In genomic region chr12:104413330-104413729, GRCh38 we compare ENCODE assay signal across 13 cellular contexts. TPM values are rescaled to one million over a fixed set of nuclear protein-coding genes. Genes with fewer than 3 reads are reported as not detected.
A peak's percentile ranks its signal among the peaks of the same experiment; 100 is the strongest.
DNase-seq lines count a peak whose midpoint lies in the region; ATAC-seq and TF ChIP-seq lines count a peak whose summit lies in the region.
"Had no signal": no experiment of that assay in that cellular context is flagged by ENCODE, and none has a peak within 500 bp of the region (broad histone marks: within the 10 kb centered on the region; RNA-seq: fewer than 3 reads in every experiment).

No MANE protein-coding gene starts in this region.

- H2AK5ac ChIP-seq in IMR-90 (ENCODE audit: low read depth, low read length) = no peak overlapping the region
- no peak overlapping the region for H2AK5ac ChIP-seq in mesenchymal stem cell (ENCODE audit: low read length, severe bottlenecking)

- no peak overlapping the region for H3K14ac ChIP-seq in IMR-90 (replicated peaks; ENCODE audit: low read depth, low read length)
- H3K14ac ChIP-seq in mesenchymal stem cell (ENCODE audit: low read length in 2 of 2) = no peak overlapping the region

- H3K23ac ChIP-seq in IMR-90 (ENCODE audit: low read depth, low read length) (no peak overlapping the region), mesenchymal stem cell (ENCODE audit: low read length in 2 of 2) (no peak overlapping the region)

- ATAC-seq in IMR-90 (ENCODE audit: low read depth) = no peak
- peak; percentile 4 for ATAC-seq in stimulated activated memory B cell treated with anti-CD40 and anti-IgM and Interleukin-4, amounts not matched to agents 10 μg/mL and 1 μg/mL and 100 μg/mL, for 72 hours
- no peak for ATAC-seq in GM21619 (IDR thresholded peaks at IDR 0.05; ENCODE audit: unreplicated experiment)

- H2AK9ac ChIP-seq in IMR-90 (replicated peaks; ENCODE audit: low read depth, low read length, poor library complexity) = no peak overlapping the region

- CTCF ChIA-PET in IMR-90 (lab: Yijun Ruan, JAX) = no interaction called here

- WGBS in IMR-90 (ENCODE audit: extremely low coverage in 2 of 2, insufficient read length in 1 of 2), 2 experiments = 76% methylated on average over 3 of the region's 6 CpGs; no CpG with 5 or more reads in 1 of the 2 experiments
- WGBS in endodermal cell (ENCODE audit: insufficient coverage in 1 of 2, insufficient read length in 1 of 2), 2 experiments = 72 to 90% methylated on average over 3 to 6 of the region's 6 CpGs
- WGBS in mesenchymal stem cell = 83% methylated on average over 6 of the region's 6 CpGs

- no peaks in the 10 kb centered on the region for H3K9me3 Mint-ChIP-seq in endodermal cell
- H3K9me3 Mint-ChIP-seq in stimulated activated memory B cell treated with anti-CD40 and anti-IgM and Interleukin-4, amounts not matched to agents 10 μg/mL and 1 μg/mL and 100 μg/mL, for 72 hours = peaks cover 2% of the 10 kb centered on the region
- H3K9me3 Mint-ChIP-seq: CD8-positive, alpha-beta memory T cell; IgD-negative memory B cell had no signal

- no peak overlapping the region for H3K56ac ChIP-seq in IMR-90 (ENCODE audit: extremely low read depth, insufficient read depth, low read length)

- H3K4me3 Mint-ChIP-seq in endodermal cell = no peak overlapping the region
- no peak overlapping the region for H3K4me3 Mint-ChIP-seq in stimulated activated memory B cell treated with anti-CD40 and anti-IgM and Interleukin-4, amounts not matched to agents 10 μg/mL and 1 μg/mL and 100 μg/mL, for 72 hours
- H3K4me3 Mint-ChIP-seq: CD8-positive, alpha-beta memory T cell had no signal

- no peaks in the 10 kb centered on the region for H3K36me3 ChIP-seq in IMR-90 (ENCODE audit: control insufficient read depth, insufficient read depth, low read length)
- H3K36me3 ChIP-seq in endodermal cell (ENCODE audit: control insufficient read depth, insufficient read depth, low read length) = no peaks in the 10 kb centered on the region
- no peaks in the 10 kb centered on the region for H3K36me3 ChIP-seq in mesenchymal stem cell (ENCODE audit: control insufficient read depth in 1 of 2, insufficient read depth in 2 of 2, low read depth in 1 of 2, low read length in 2 of 2)
- H3K36me3 ChIP-seq: BLaER1, HAP-1 had no signal

- H3K18ac ChIP-seq in IMR-90 (ENCODE audit: low read depth, low read length) (no peak overlapping the region), mesenchymal stem cell (ENCODE audit: low read depth in 1 of 2, low read length in 2 of 2) (no peak overlapping the region)

- POLR2A ChIA-PET in IMR-90 (lab: Charles Lee; ENCODE audit: unreplicated experiment) = no interaction called here

- no peak overlapping the region for H3K4ac ChIP-seq in IMR-90 (ENCODE audit: low read depth, low read length)
- no peak overlapping the region for H3K4ac ChIP-seq in mesenchymal stem cell (ENCODE audit: low read depth in 1 of 2, low read length in 2 of 2)

- no TSS peak for BruUV-seq in IMR-90 (replicated peaks; lab: Mats Ljungman, UMichigan)

- H3K4me2 ChIP-seq in IMR-90 (ENCODE audit: low read depth, low read length) (no peak overlapping the region), mesenchymal stem cell (ENCODE audit: low read length, poor library complexity, severe bottlenecking) (no peak overlapping the region)
- H3K4me2 ChIP-seq: BLaER1 had no signal

- intact Hi-C loops in IMR-90 (cut with micrococcal nuclease) = no loop called here

- H2BK120ac ChIP-seq in IMR-90 (ENCODE audit: low read depth, low read length) (no peak overlapping the region), mesenchymal stem cell (ENCODE audit: low read depth, low read length) (no peak overlapping the region)

- H3K4me3 ChIP-seq in IMR-90 (ENCODE audit: insufficient read depth, low read depth, low read length) (no peak overlapping the region), endodermal cell (ENCODE audit: low read length) (no peak overlapping the region), mesenchymal stem cell (ENCODE audit: insufficient read depth in 1 of 2, low read depth in 1 of 2, low read length in 2 of 2) (no peak overlapping the region)
- H3K4me3 ChIP-seq: BLaER1, HAP-1 had no signal

- H3K9me1 ChIP-seq in IMR-90 (ENCODE audit: insufficient read depth, low read length) = no peaks in the 10 kb centered on the region

- H4K91ac ChIP-seq in IMR-90 (ENCODE audit: insufficient read depth, low read depth, low read length) (no peak overlapping the region), mesenchymal stem cell (ENCODE audit: low read length) (no peak overlapping the region)

- H2BK5ac ChIP-seq in IMR-90 (ENCODE audit: low read depth, low read length, poor library complexity, severe bottlenecking) (no peak overlapping the region), mesenchymal stem cell (ENCODE audit: low read depth, low read length, poor library complexity, severe bottlenecking) (no peak overlapping the region)

- no peaks in the 10 kb centered on the region for H3K36me3 Mint-ChIP-seq in endodermal cell (ENCODE audit: low read depth)
- no peaks in the 10 kb centered on the region for H3K36me3 Mint-ChIP-seq in stimulated activated memory B cell treated with anti-CD40 and anti-IgM and Interleukin-4, amounts not matched to agents 10 μg/mL and 1 μg/mL and 100 μg/mL, for 72 hours
- H3K36me3 Mint-ChIP-seq: CD8-positive, alpha-beta memory T cell had no signal

- no peak overlapping the region for H3K9ac ChIP-seq in IMR-90 (ENCODE audit: low read depth, low read length)
- no peak overlapping the region for H3K9ac ChIP-seq in endodermal cell (ENCODE audit: extremely low read depth, low read length, poor library complexity, severe bottlenecking)
- H3K9ac ChIP-seq in mesenchymal stem cell (ENCODE audit: low read length) = no peak overlapping the region
- H3K9ac ChIP-seq: BLaER1 had no signal

- H3K27ac ChIP-seq in IMR-90 (ENCODE audit: insufficient read depth, low read length) = no peak overlapping the region
- no peak overlapping the region for H3K27ac ChIP-seq in endodermal cell (ENCODE audit: low read depth, low read length)
- H3K27ac ChIP-seq in mesenchymal stem cell (ENCODE audit: low read length, poor library complexity, severe bottlenecking) = no peak overlapping the region
- H3K27ac ChIP-seq: BLaER1 had no signal

- dilution Hi-C loops in IMR-90 (cut with HindIII; ENCODE audit: low sequenced_read_pairs, unreplicated experiment) = no loop called here

- TF ChIP-seq POLR2A in IMR-90 (IDR thresholded peaks at IDR 0.05; ENCODE audit: low read depth, low read length) = no peak

- no peak overlapping the region for H4K8ac ChIP-seq in IMR-90 (ENCODE audit: low read depth in 2 of 2, low read length in 2 of 2)
- H4K8ac ChIP-seq in mesenchymal stem cell (ENCODE audit: low read length) = no peak overlapping the region

- peaks cover 31% of the 10 kb centered on the region for H3K27me3 ChIP-seq in IMR-90 (ENCODE audit: control insufficient read depth, insufficient read depth, low read length)
- H3K27me3 ChIP-seq in endodermal cell (ENCODE audit: control insufficient read depth, insufficient read depth, low read length, poor library complexity, severe bottlenecking) = no peaks in the 10 kb centered on the region
- no peaks in the 10 kb centered on the region for H3K27me3 ChIP-seq in mesenchymal stem cell (ENCODE audit: control insufficient read depth in 1 of 2, insufficient read depth in 1 of 2, low read length in 2 of 2)
- H3K27me3 ChIP-seq: BLaER1 had no signal

- no peak overlapping the region for H3K27ac Mint-ChIP-seq in endodermal cell
- H3K27ac Mint-ChIP-seq in stimulated activated memory B cell treated with anti-CD40 and anti-IgM and Interleukin-4, amounts not matched to agents 10 μg/mL and 1 μg/mL and 100 μg/mL, for 72 hours = peak overlapping the region; percentile 61
- H3K27ac Mint-ChIP-seq: CD8-positive, alpha-beta memory T cell; IgD-negative memory B cell had no signal

- H4K20me1 ChIP-seq in IMR-90 (ENCODE audit: insufficient read depth, low read length) = no peaks in the 10 kb centered on the region
- H4K20me1 ChIP-seq: BLaER1 had no signal

- H3K79me1 ChIP-seq in IMR-90 (ENCODE audit: low read depth in 1 of 2, low read length in 2 of 2) = no peaks in the 10 kb centered on the region
- no peaks in the 10 kb centered on the region for H3K79me1 ChIP-seq in mesenchymal stem cell (replicated peaks; ENCODE audit: low read length, poor library complexity, severe bottlenecking)

- no peak overlapping the region for H2BK15ac ChIP-seq in IMR-90 (ENCODE audit: low read depth, low read length)
- no peak overlapping the region for H2BK15ac ChIP-seq in mesenchymal stem cell (ENCODE audit: low read depth, poor library complexity, severe bottlenecking)

- H2BK12ac ChIP-seq in mesenchymal stem cell (ENCODE audit: low read length in 2 of 2) = no peak overlapping the region

- peaks cover 27% of the 10 kb centered on the region for H3K4me1 Mint-ChIP-seq in endodermal cell
- peaks cover 20% of the 10 kb centered on the region for H3K4me1 Mint-ChIP-seq in stimulated activated memory B cell treated with anti-CD40 and anti-IgM and Interleukin-4, amounts not matched to agents 10 μg/mL and 1 μg/mL and 100 μg/mL, for 72 hours
- H3K4me1 Mint-ChIP-seq: CD8-positive, alpha-beta memory T cell had no signal

- no peak overlapping the region for H4K5ac ChIP-seq in IMR-90 (ENCODE audit: low read depth, low read length)

- TF ChIP-seq CTCF in IMR-90 (conservative IDR thresholded peaks at IDR 0.05; ENCODE audit: low read depth, low read length) = no peak
- no peak for TF ChIP-seq CTCF in endodermal cell (conservative IDR thresholded peaks at IDR 0.05)

- H3K9me3 ChIP-seq in IMR-90 (ENCODE audit: control insufficient read depth, insufficient read depth, low read length) = no peaks in the 10 kb centered on the region
- H3K9me3 ChIP-seq in endodermal cell (ENCODE audit: control insufficient read depth, low read length) = peaks cover 5% of the 10 kb centered on the region
- no peaks in the 10 kb centered on the region for H3K9me3 ChIP-seq in mesenchymal stem cell (ENCODE audit: control insufficient read depth, low read length)
- H3K9me3 ChIP-seq: BLaER1, HAP-1 had no signal

- in situ Hi-C loops in IMR-90 (cut with MboI; ENCODE audit: low sequenced_read_pairs) = no loop called here

- no peak overlapping the region for H2BK20ac ChIP-seq in IMR-90 (ENCODE audit: low read depth, low read length)

- TF ChIP-seq RAD21 in IMR-90 (IDR thresholded peaks at IDR 0.05; ENCODE audit: low read length) = no peak

- peaks cover 11% of the 10 kb centered on the region for H3K27me3 Mint-ChIP-seq in endodermal cell (ENCODE audit: insufficient read depth)
- no peaks in the 10 kb centered on the region for H3K27me3 Mint-ChIP-seq in stimulated activated memory B cell treated with anti-CD40 and anti-IgM and Interleukin-4, amounts not matched to agents 10 μg/mL and 1 μg/mL and 100 μg/mL, for 72 hours

- H3K4me1 ChIP-seq in IMR-90 (ENCODE audit: control insufficient read depth, insufficient read depth, low read length) (no peaks in the 10 kb centered on the region), endodermal cell (ENCODE audit: control insufficient read depth, insufficient read depth, low read length) (peaks cover 7% of the 10 kb centered on the region), mesenchymal stem cell (ENCODE audit: control insufficient read depth, insufficient read depth, low read depth, low read length) (peaks cover 8% of the 10 kb centered on the region)
- H3K4me1 ChIP-seq: BLaER1, HAP-1 had no signal

- DNase-seq in ELF-1 (ENCODE audit: low read depth, low spot score) (peak; percentile 16), IMR-90 (no peak), endodermal cell (peak; percentile 62), mesenchymal stem cell (no peak)
- DNase-seq in activated CD4-positive, alpha-beta T cell treated with anti-CD3 and anti-CD28 coated beads for 4 hours = no peak
- DNase-seq: CD8-positive, alpha-beta memory T cell; DMS53; GOT3 had no signal

- no peak overlapping the region for H2AFZ ChIP-seq in IMR-90 (replicated peaks; ENCODE audit: low read length, poor library complexity)
- H2AFZ ChIP-seq in mesenchymal stem cell (ENCODE audit: low read depth, low read length) = no peak overlapping the region

RNA-seq across cellular contexts. Expression of gene CHST11, which starts 43.4 kb away (rescaled TPM):
- total RNA-seq in IMR-90 (2012; rRNA removed) = 1.4 TPM in 2 replicates
- polyA plus RNA-seq in IMR-90 (2012; rRNA removed) = 2.7 and 4.3 TPM in 2 replicates
- polyA plus RNA-seq in IMR-90 (2012; cell fraction: cytosol; rRNA removed) = 2.5 and 2.8 TPM in 2 replicates
- polyA plus RNA-seq in IMR-90 (2012; cell fraction: nucleus; rRNA removed; ENCODE audit: low replicate concordance) = 0.69 and 1.6 TPM in 2 replicates
- 10 to 100 TPM; 30.7 to 36.2 TPM for total RNA-seq in endodermal cell
- 17.3 TPM for polyA plus RNA-seq in endodermal cell (2013, experiment 1 of 2)
- 17.2 TPM for polyA plus RNA-seq in endodermal cell (2013, experiment 2 of 2)
- polyA plus RNA-seq in mesenchymal stem cell (2013, experiment 1 of 2) = 17.4 TPM
- polyA plus RNA-seq in mesenchymal stem cell (2013, experiment 2 of 2) = 16.4 TPM

Comparison
In these comparisons a context has a peak if more than half of its experiments do, and no peak if none do; other contexts are left out.
1. DNase-seq: peak in ELF-1 (single experiment) and endodermal cell (single experiment); none in IMR-90 (single experiment), activated CD4-positive, alpha-beta T cell treated with anti-CD3 and anti-CD28 coated beads for 4 hours (0 of 2) and mesenchymal stem cell (single experiment).
2. RNA of gene CHST11, which starts 43.4 kb away (total RNA-seq): 30.7 to 36.2 TPM in endodermal cell; 1.4 TPM in IMR-90; every median in the first group is over 10 times any median in the second.